Comparison of ENCODE assay signal across 20 cellular contexts in genomic region chr17:63824362-63824761, GRCh38. TPM values are rescaled to one million over a fixed set of nuclear protein-coding genes. Genes with fewer than 3 reads are reported as not detected.
A peak's percentile ranks its signal among the peaks of the same experiment; 100 is the strongest.
DNase-seq lines count a peak whose midpoint lies in the region; ATAC-seq and TF ChIP-seq lines count a peak whose summit lies in the region.
"Had no signal": no experiment of that assay in that cellular context is flagged by ENCODE, and none has a peak within 500 bp of the region (broad histone marks: within the 10 kb centered on the region; RNA-seq: fewer than 3 reads in every experiment).

No MANE protein-coding gene starts in this region.

- H3K27ac ChIP-seq in neutrophil = peak overlapping the region; percentile 31
- no peak overlapping the region for H3K27ac ChIP-seq in psoas muscle
- H3K27ac ChIP-seq: transverse colon had no signal

- CTCF ChIA-PET in T-cell (lab: Charles Lee) = no interaction called here

- H3K27ac Mint-ChIP-seq in activated CD4-positive, alpha-beta T cell treated with anti-CD3 and anti-CD28 coated beads, Interleukin-2, amount 10 ng/mL, durations not matched to agents 24 days and 14 days = peak overlapping the region; percentile 30
- H3K27ac Mint-ChIP-seq in T-cell = peak overlapping the region; percentile 23 to 48
- H3K27ac Mint-ChIP-seq in dendritic cell treated with granulocyte-macrophage colony-stimulating factor and Interleukin-4, amounts not matched to agents 40 ng/mL and 50 ng/mL, for 4 days = peak overlapping the region; percentile 11
- H3K27ac Mint-ChIP-seq: T-helper 1 cell treated with Interleukin-12 subunit alpha and Interleukin-12 subunit beta and Interleukin-4 antibody, amounts not matched to agents 30 μg/mL and 1 μg/mL, for 36 hours had no signal

- ATAC-seq in T-cell (replicated peaks in 1 of 4) = no peak
- no peak for ATAC-seq in psoas muscle
- ATAC-seq: left cardiac atrium had no signal

- TF ChIP-seq CTCF in neutrophil (IDR thresholded peaks at IDR 0.05) (no peak), psoas muscle (IDR thresholded peaks at IDR 0.05) (no peak)

- H3K27me3 Mint-ChIP-seq in activated CD4-positive, alpha-beta T cell treated with anti-CD3 and anti-CD28 coated beads, Interleukin-2, amount 10 ng/mL, durations not matched to agents 24 days and 14 days = no peaks in the 10 kb centered on the region
- no peaks in the 10 kb centered on the region for H3K27me3 Mint-ChIP-seq in T-cell
- no peaks in the 10 kb centered on the region for H3K27me3 Mint-ChIP-seq in dendritic cell treated with granulocyte-macrophage colony-stimulating factor and Interleukin-4, amounts not matched to agents 40 ng/mL and 50 ng/mL, for 4 days

- H3K4me3 ChIP-seq in neutrophil (ENCODE audit: low read depth in 1 of 2, low read length in 1 of 2) (no peak overlapping the region), psoas muscle (no peak overlapping the region)
- H3K4me3 ChIP-seq: transverse colon had no signal

- H3K36me3 ChIP-seq in neutrophil (peaks cover 57% of the 10 kb centered on the region), psoas muscle (ENCODE audit: insufficient read depth in 1 of 2, low read depth in 1 of 2) (peaks cover 15 to 79% of the 10 kb centered on the region in 2 donors)

- no peaks in the 10 kb centered on the region for H3K9me3 Mint-ChIP-seq in activated CD4-positive, alpha-beta T cell treated with anti-CD3 and anti-CD28 coated beads, Interleukin-2, amount 10 ng/mL, durations not matched to agents 24 days and 14 days
- no peaks in the 10 kb centered on the region for H3K9me3 Mint-ChIP-seq in T-cell
- no peaks in the 10 kb centered on the region for H3K9me3 Mint-ChIP-seq in dendritic cell treated with granulocyte-macrophage colony-stimulating factor and Interleukin-4, amounts not matched to agents 40 ng/mL and 50 ng/mL, for 4 days
- H3K9me3 Mint-ChIP-seq: T-helper 1 cell treated with Interleukin-12 subunit alpha and Interleukin-12 subunit beta and Interleukin-4 antibody, amounts not matched to agents 30 μg/mL and 1 μg/mL, for 36 hours had no signal

- POLR2A ChIA-PET in T-cell (lab: Charles Lee) = no interaction called here

- WGBS in psoas muscle, 3 donors = 88 to 93% (median 91%) methylated on average over 9 of the region's 9 CpGs

- intact Hi-C loops in activated CD4-positive, alpha-beta T cell treated with anti-CD3 and anti-CD28 coated beads, Interleukin-2, amount 10 ng/mL, durations not matched to agents 24 days and 14 days (cut with micrococcal nuclease) = no loop called here
- intact Hi-C loops in dendritic cell treated with granulocyte-macrophage colony-stimulating factor and Interleukin-4, amounts not matched to agents 40 ng/mL and 50 ng/mL, for 4 days (cut with micrococcal nuclease) = no loop called here
- intact Hi-C loops in psoas muscle (cut with DNase I) = loop anchor here in 1 of 2 donors (5.0 kb wide), 1 partner anchor 47 kb away; no protein-coding TSS in a partner anchor

- H3K9me3 ChIP-seq in neutrophil = no peaks in the 10 kb centered on the region
- H3K9me3 ChIP-seq in psoas muscle = no peaks in the 10 kb centered on the region
- H3K9me3 ChIP-seq: transverse colon had no signal

- H3K4me3 Mint-ChIP-seq in activated CD4-positive, alpha-beta T cell treated with anti-CD3 and anti-CD28 coated beads, Interleukin-2, amount 10 ng/mL, durations not matched to agents 24 days and 14 days = no peak overlapping the region
- peak overlapping the region in 1 of 3 donors; percentile 31 for H3K4me3 Mint-ChIP-seq in T-cell
- no peak overlapping the region for H3K4me3 Mint-ChIP-seq in dendritic cell treated with granulocyte-macrophage colony-stimulating factor and Interleukin-4, amounts not matched to agents 40 ng/mL and 50 ng/mL, for 4 days

- peaks cover 50% of the 10 kb centered on the region for H3K4me1 Mint-ChIP-seq in activated CD4-positive, alpha-beta T cell treated with anti-CD3 and anti-CD28 coated beads, Interleukin-2, amount 10 ng/mL, durations not matched to agents 24 days and 14 days
- H3K4me1 Mint-ChIP-seq in T-cell = peaks cover 50 to 78% (median 58%) of the 10 kb centered on the region in 3 donors
- H3K4me1 Mint-ChIP-seq in dendritic cell treated with granulocyte-macrophage colony-stimulating factor and Interleukin-4, amounts not matched to agents 40 ng/mL and 50 ng/mL, for 4 days (ENCODE audit: low read depth) = peaks cover 56% of the 10 kb centered on the region

- peak; percentile 54 for DNase-seq in activated CD4-positive, alpha-beta T cell treated with anti-CD3 and anti-CD28 coated beads, Interleukin-2, amount 10 ng/mL, durations not matched to agents 24 days and 14 days
- no peak for DNase-seq in activated CD4-positive, alpha-beta T cell treated with anti-CD3 and anti-CD28 coated beads for 48 hours
- no peak for DNase-seq in T-cell
- DNase-seq in GM19238 (ENCODE audit: insufficient read length, low spot score) = no peak
- no peak for DNase-seq in psoas muscle
- no peak for DNase-seq in NCI-H748 treated with DMSO at 0.1 percent for 48 hours (lab: John Stamatoyannopoulos, UW)
- DNase-seq: C1 segment of cervical spinal cord, foreskin melanocyte, H7, KBM-7, left cardiac atrium, NCI-H2081, NCI-H526, SHP77 treated with DMSO at 0.1 percent for 48 hours, transverse colon had no signal

- no peaks in the 10 kb centered on the region for H3K27me3 ChIP-seq in neutrophil
- H3K27me3 ChIP-seq in psoas muscle (ENCODE audit: insufficient read depth in 3 of 3, low read length in 2 of 3) = no peaks in the 10 kb centered on the region
- H3K27me3 ChIP-seq: transverse colon had no signal

- H3K4me1 ChIP-seq in neutrophil (ENCODE audit: control insufficient read depth in 1 of 2, insufficient read depth in 1 of 2, low read depth in 1 of 2, low read length in 1 of 2) = peaks cover 51 to 55% of the 10 kb centered on the region in 2 experiments
- H3K4me1 ChIP-seq in psoas muscle = peaks cover 27% of the 10 kb centered on the region

- peaks cover 89% of the 10 kb centered on the region for H3K36me3 Mint-ChIP-seq in activated CD4-positive, alpha-beta T cell treated with anti-CD3 and anti-CD28 coated beads, Interleukin-2, amount 10 ng/mL, durations not matched to agents 24 days and 14 days (ENCODE audit: low read depth)
- peaks cover 49% of the 10 kb centered on the region for H3K36me3 Mint-ChIP-seq in T-cell
- peaks cover 88% of the 10 kb centered on the region for H3K36me3 Mint-ChIP-seq in dendritic cell treated with granulocyte-macrophage colony-stimulating factor and Interleukin-4, amounts not matched to agents 40 ng/mL and 50 ng/mL, for 4 days (ENCODE audit: low read depth)

RNA-seq across cellular contexts. Expression of gene PSMC5, which starts 2.9 kb away (rescaled TPM):
- total RNA-seq in activated CD4-positive, alpha-beta T cell treated with anti-CD3 and anti-CD28 coated beads, Interleukin-2, amount 10 ng/mL, durations not matched to agents 24 days and 14 days = 189 and 199 TPM in 2 replicates
- total RNA-seq in T-cell (100 to 1,000 TPM in 3 of 5 donors, 10 to 100 TPM in 2; 83.9 to 114 (median 107) TPM), psoas muscle (100 to 1,000 TPM; 147 to 224 (median 176) TPM)
- polyA plus RNA-seq in psoas muscle = 100 to 1,000 TPM; 269 to 380 (median 341) TPM

RNA-seq across cellular contexts. Expression of gene FTSJ3, which starts 3.1 kb away (rescaled TPM):
- 99.6 and 100 TPM in 2 replicates for total RNA-seq in activated CD4-positive, alpha-beta T cell treated with anti-CD3 and anti-CD28 coated beads, Interleukin-2, amount 10 ng/mL, durations not matched to agents 24 days and 14 days
- total RNA-seq in T-cell (10 to 100 TPM; 39.4 to 64.9 (median 53.3) TPM), psoas muscle (10 to 100 TPM; 20.1 to 26.2 (median 24.8) TPM)
- polyA plus RNA-seq in psoas muscle = 10 to 100 TPM; 14.4 to 41.9 (median 41.0) TPM

RNA-seq across cellular contexts. Expression of gene SMARCD2, which starts 18.1 kb away (rescaled TPM):
- 120 and 121 TPM in 2 replicates for total RNA-seq in activated CD4-positive, alpha-beta T cell treated with anti-CD3 and anti-CD28 coated beads, Interleukin-2, amount 10 ng/mL, durations not matched to agents 24 days and 14 days
- total RNA-seq in T-cell (100 to 1,000 TPM in 4 of 5 donors, 10 to 100 TPM in 1; 94.9 to 129 (median 121) TPM), psoas muscle (10 to 100 TPM in 3 of 4 donors, 1 to 10 TPM in 1; 9.4 to 26.9 (median 18.4) TPM)
- 10 to 100 TPM; 12.1 to 15.4 (median 14.7) TPM for polyA plus RNA-seq in psoas muscle

RNA-seq across cellular contexts. Expression of gene CSH2, which starts 49.1 kb away (rescaled TPM):
- not detected in 2 replicates for total RNA-seq in activated CD4-positive, alpha-beta T cell treated with anti-CD3 and anti-CD28 coated beads, Interleukin-2, amount 10 ng/mL, durations not matched to agents 24 days and 14 days
- not detected for total RNA-seq in T-cell
- total RNA-seq in psoas muscle = not detected
- not detected for polyA plus RNA-seq in psoas muscle
- total RNA-seq: H7, left cardiac atrium, mucosa of gallbladder, pulmonary artery endothelial cell, transverse colon had no signal

RNA-seq across cellular contexts. Expression of gene DDX42, which starts 50.4 kb away (rescaled TPM):
- 145 and 146 TPM in 2 replicates for total RNA-seq in activated CD4-positive, alpha-beta T cell treated with anti-CD3 and anti-CD28 coated beads, Interleukin-2, amount 10 ng/mL, durations not matched to agents 24 days and 14 days
- total RNA-seq in T-cell = 100 to 1,000 TPM; 110 to 141 (median 123) TPM
- 10 to 100 TPM; 47.4 to 91.0 (median 73.9) TPM for total RNA-seq in psoas muscle
- 10 to 100 TPM; 46.3 to 56.0 (median 55.8) TPM for polyA plus RNA-seq in psoas muscle
